ENCODE assay signal across 13 cellular contexts in the genomic region with DNA sequence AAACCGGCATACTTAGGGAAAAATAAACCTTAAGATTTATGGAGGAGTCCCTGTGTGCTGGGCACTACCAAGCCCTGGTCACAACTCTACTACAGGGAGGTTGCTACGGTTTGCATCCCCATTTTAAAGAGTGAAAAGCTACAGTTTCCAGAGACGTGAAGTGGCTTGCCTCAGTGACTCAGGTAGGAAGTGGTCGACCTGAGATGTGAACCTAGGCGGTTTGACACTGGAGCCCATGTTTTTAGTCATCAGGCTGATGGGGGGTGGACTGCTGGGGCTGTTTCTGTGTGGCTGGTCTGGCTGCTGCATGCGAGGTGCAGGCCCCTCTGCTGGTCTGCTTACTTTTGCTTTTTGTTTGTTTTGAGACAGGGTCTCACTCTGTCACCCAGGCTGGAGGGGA. TPM values are rescaled to one million over a fixed set of nuclear protein-coding genes. Genes with fewer than 3 reads are reported as not detected.
DNase-seq lines count a peak whose midpoint lies in the region; ATAC-seq, FAIRE-seq and TF ChIP-seq lines count a peak whose summit lies in the region.
"Had no signal": no experiment of that assay in that cellular context is flagged by ENCODE, and none has a peak within 500 bp of the region (broad histone marks: within the 10 kb centered on the region; RNA-seq: fewer than 3 reads in every experiment).

No MANE protein-coding gene starts in this region.

- peak; percentile 54 to 72 for DNase-seq in activated CD4-positive, alpha-beta T cell treated with anti-CD3 and anti-CD28 coated beads, Interleukin-2, amount 50 U/mL, for 48 hours
- DNase-seq in GM12878 (ENCODE audit: low read depth, low spot score), result peak; percentile 34
- DNase-seq in stimulated activated CD8-positive, alpha-beta memory T cell treated with anti-CD3 and anti-CD28 coated beads, Interleukin-4, amount 100 ng/mL, for 24 hours (ENCODE audit: low read depth), result peak; percentile 55
- no peak for DNase-seq in NCI-H1694 treated with DMSO at 0.1 percent for 48 hours (lab: John Stamatoyannopoulos, UW)
- no peak for DNase-seq in NCI-H748 treated with DMSO at 0.1 percent for 48 hours (lab: John Stamatoyannopoulos, UW)
- DNase-seq: Calu3, NCI-H526 treated with DMSO at 0.1 percent for 48 hours, psoas muscle had no signal

- H3K4me1 ChIP-seq in GM12878 (ENCODE audit: control insufficient read depth, insufficient read depth, low read length), result peaks cover 18% of the 10 kb centered on the region

- no peaks in the 10 kb centered on the region for H3K36me3 ChIP-seq in GM12878 (ENCODE audit: control insufficient read depth in 2 of 2, insufficient read depth in 2 of 2, low read length in 1 of 2)

- FAIRE-seq in GM12878 (lab: Jason Lieb, UNC), result peak; percentile 74

- H3K9me3 ChIP-seq in GM12878 (replicated peaks; ENCODE audit: control insufficient read depth, insufficient read depth, low read length), result peaks cover 4% of the 10 kb centered on the region; the same call in 2 of the 3 replicates
- H3K9me3 ChIP-seq: psoas muscle had no signal

- SMC1A ChIA-PET in GM12878 (lab: Charles Lee; ENCODE audit: uncharacterized antibody, unreplicated experiment), result interaction anchor here (0.6 to 2.4 kb wide), 7 partner anchors 9 to 454 kb away, joined by 3 to 10 read pairs (median 7); partner anchors contain the start of gene ITGAD

- CTCF ChIA-PET in GM12878 (lab: Yijun Ruan, JAX), result interaction anchor here (0.7 to 3.8 kb wide), 6 partner anchors 9 to 88 kb away, joined by 3 to 20 read pairs (median 3); partner anchors contain the start of genes COX6A2 and ZNF843

- POLR2A ChIA-PET in GM12878 (lab: Charles Lee), result interaction anchor here (0.6 to 1.3 kb wide), 2 partner anchors 9 to 10 kb away, joined by 3 read pairs; no protein-coding TSS in a partner anchor

- H3K4me3 ChIP-seq in GM12878, result no peak overlapping the region
- H3K4me3 ChIP-seq: heart left ventricle, psoas muscle, SK-N-MC had no signal

- in situ Hi-C loops in GM12878 (cut with MboI), result no loop called here

- TF ChIP-seq POLR2A in GM12878 (IDR thresholded peaks at IDR 0.05; ENCODE audit: low read depth, low read length), result no peak

- RAD21 ChIA-PET in GM12878 (lab: Charles Lee; ENCODE audit: unreplicated experiment), result interaction anchor here (0.8 to 1.4 kb wide), 2 partner anchors 9 to 21 kb away, joined by 3 to 4 read pairs; partner anchors contain the start of gene ZNF843

- TF ChIP-seq CTCF in GM12878 (IDR thresholded peaks at IDR 0.05 in 2 of 3, conservative IDR thresholded peaks at IDR 0.05 in 1 of 3; ENCODE audit: control insufficient read depth in 2 of 3, extremely low read depth in 1 of 3, insufficient read depth in 1 of 3, low read depth in 3 of 3, low read length in 3 of 3), result no peak

- no peak for TF ChIP-seq RAD21 in GM12878 (IDR thresholded peaks at IDR 0.05; ENCODE audit: insufficient read depth, low read depth, low read length)

- WGBS in GM12878 (ENCODE audit: insufficient coverage, insufficient replicate concordance, low lambda C conversion rate, missing lambda C conversion rate), result 10% methylated on average over 6 of the region's 6 CpGs

- no peak overlapping the region for H2AFZ ChIP-seq in GM12878 (ENCODE audit: control insufficient read depth, low read depth, low read length)

- H3K27me3 ChIP-seq in GM12878 (replicated peaks in 1 of 2; ENCODE audit: control insufficient read depth in 2 of 2, insufficient read depth in 2 of 2, low read length in 1 of 2), result no peaks in the 10 kb centered on the region

- no TSS peak for BruUV-seq in GM12878 (replicated peaks; lab: Mats Ljungman, UMichigan)

- ATAC-seq in HG02610 (IDR thresholded peaks at IDR 0.05; ENCODE audit: unreplicated experiment), result peak; percentile 87
- peak; percentile 91 for ATAC-seq in GM12878
- ATAC-seq in HG02970 (IDR thresholded peaks at IDR 0.05; ENCODE audit: low FRiP score, unreplicated experiment), result no peak

- intact Hi-C loops in GM12878 (cut with micrococcal nuclease; ENCODE audit: unreplicated experiment), result no loop called here

- H3K79me2 ChIP-seq in GM12878 (ENCODE audit: control insufficient read depth, insufficient read depth, low read length), result no peaks in the 10 kb centered on the region

- H4K20me1 ChIP-seq in GM12878 (ENCODE audit: control insufficient read depth, insufficient read depth), result no peaks in the 10 kb centered on the region

- TF ChIP-seq EP300 in GM12878 (IDR thresholded peaks at IDR 0.05; ENCODE audit: borderline replicate concordance in 1 of 2, control insufficient read depth in 1 of 2, low read depth in 2 of 2, low read length in 2 of 2), result peak; percentile 61 to 76; a peak in 3 of 4 replicates

- no peak overlapping the region for H3K9ac ChIP-seq in GM12878 (ENCODE audit: control insufficient read depth, insufficient read depth, low read length)

- H3K27ac ChIP-seq in GM12878 (ENCODE audit: control insufficient read depth, insufficient read depth), result no peak overlapping the region
- H3K27ac ChIP-seq: heart left ventricle, psoas muscle, SK-N-MC had no signal

- H3K4me2 ChIP-seq in GM12878 (ENCODE audit: control insufficient read depth, insufficient read depth), result peak overlapping the region; percentile 33

RNA-seq across cellular contexts. Expression of gene COX6A2, which starts 6.6 kb away (rescaled TPM):
- not detected in 2 replicates for total RNA-seq in GM12878 (2013; cell fraction: nucleolus; rRNA removed)
- total RNA-seq in GM12878 (2014; rRNA removed) (not detected in 2 replicates), GM12878 (2014; rRNA removed; fragmentation: Illumina TruSeq; extraction: Trizol) (not detected in 2 replicates), GM12878 (2021) (not detected in 2 replicates)
- polyA plus RNA-seq in GM12878 (2011; ENCODE audit: low read depth), result not detected
- polyA plus RNA-seq in GM12878 (2011; rRNA removed) (not detected in 2 replicates), GM12878 (2014; fragmentation: Illumina TruSeq; extraction: Trizol) (not detected in 2 replicates), GM12878 (2014; fragmentation: Nextera tagmentation; extraction: Ambion mirVana) (not detected), GM12878 (2014; rRNA removed) (not detected in 2 replicates), GM12878 (2016; fragmentation: Nextera tagmentation; extraction: Ambion mirVana) (not detected)
- not detected in 2 replicates for polyA plus RNA-seq in GM12878 (2011; cell fraction: cytosol; rRNA removed)
- not detected in 2 replicates for polyA plus RNA-seq in GM12878 (2011; cell fraction: nucleus; rRNA removed)
- not detected in 2 replicates for polyA plus RNA-seq in GM12878 (2012)
- not detected in 2 replicates for polyA minus RNA-seq in GM12878 (2011; rRNA and poly(A)+ RNA removed)
- polyA minus RNA-seq in GM12878 (2011; cell fraction: cytosol; rRNA and poly(A)+ RNA removed), result not detected in 2 replicates
- not detected in 2 replicates for polyA minus RNA-seq in GM12878 (2011; cell fraction: nucleus; rRNA and poly(A)+ RNA removed)
- total RNA-seq: Calu3, mesenteric fat pad had no signal

RNA-seq across cellular contexts. Expression of gene ZNF843, which starts 21.0 kb away (rescaled TPM):
- total RNA-seq in GM12878 (2013; cell fraction: nucleolus; rRNA removed), result not detected in 2 replicates
- total RNA-seq in GM12878 (2014; rRNA removed), result 0.05 and 0.06 TPM in 2 replicates
- total RNA-seq in GM12878 (2014; rRNA removed; fragmentation: Illumina TruSeq; extraction: Trizol), result 0.09 TPM in 1 of 2 replicates, not detected in the other
- total RNA-seq in GM12878 (2021), result 0.16 and 0.26 TPM in 2 replicates
- polyA plus RNA-seq in GM12878 (2011; ENCODE audit: low read depth), result not detected
- polyA plus RNA-seq in GM12878 (2011; rRNA removed), result 0.06 and 0.07 TPM in 2 replicates
- 0.10 and 0.15 TPM in 2 replicates for polyA plus RNA-seq in GM12878 (2011; cell fraction: cytosol; rRNA removed)
- polyA plus RNA-seq in GM12878 (2011; cell fraction: nucleus; rRNA removed), result 0.06 TPM in 1 of 2 replicates, not detected in the other
- 0.07 and 0.09 TPM in 2 replicates for polyA plus RNA-seq in GM12878 (2012)
- 0.03 TPM in 1 of 2 replicates, not detected in the other for polyA plus RNA-seq in GM12878 (2014; fragmentation: Illumina TruSeq; extraction: Trizol)
- under 1 TPM in 1 of 2 experiments, not detected in 1; 0.04 TPM for polyA plus RNA-seq in GM12878 (2014; fragmentation: Nextera tagmentation; extraction: Ambion mirVana)
- 0.08 and 0.20 TPM in 2 replicates for polyA plus RNA-seq in GM12878 (2014; rRNA removed)
- polyA plus RNA-seq in GM12878 (2016; fragmentation: Nextera tagmentation; extraction: Ambion mirVana), result under 1 TPM; 0.09 to 0.25 TPM
- polyA minus RNA-seq in GM12878 (2011; rRNA and poly(A)+ RNA removed), result 0.10 and 0.15 TPM in 2 replicates
- not detected in 2 replicates for polyA minus RNA-seq in GM12878 (2011; cell fraction: cytosol; rRNA and poly(A)+ RNA removed)
- 0.12 TPM in 1 of 2 replicates, not detected in the other for polyA minus RNA-seq in GM12878 (2011; cell fraction: nucleus; rRNA and poly(A)+ RNA removed)
- total RNA-seq: Calu3 had no signal

RNA-seq across cellular contexts. Expression of gene ITGAD, which starts 28.5 kb away (rescaled TPM):
- 2.4 and 2.7 TPM in 2 replicates for total RNA-seq in GM12878 (2013; cell fraction: nucleolus; rRNA removed)
- 2.4 and 2.7 TPM in 2 replicates for total RNA-seq in GM12878 (2014; rRNA removed)
- total RNA-seq in GM12878 (2014; rRNA removed; fragmentation: Illumina TruSeq; extraction: Trizol), result 1.5 TPM in 2 replicates
- total RNA-seq in GM12878 (2021), result 4.0 and 4.8 TPM in 2 replicates
- polyA plus RNA-seq in GM12878 (2011; ENCODE audit: low read depth), result not detected
- polyA plus RNA-seq in GM12878 (2011; rRNA removed), result 2.1 and 3.6 TPM in 2 replicates
- 2.5 and 2.7 TPM in 2 replicates for polyA plus RNA-seq in GM12878 (2011; cell fraction: cytosol; rRNA removed)
- polyA plus RNA-seq in GM12878 (2011; cell fraction: nucleus; rRNA removed), result 12.8 and 18.9 TPM in 2 replicates
- polyA plus RNA-seq in GM12878 (2012), result 0.05 and 0.10 TPM in 2 replicates
- polyA plus RNA-seq in GM12878 (2014; fragmentation: Illumina TruSeq; extraction: Trizol), result 0.96 and 1.3 TPM in 2 replicates
- polyA plus RNA-seq in GM12878 (2014; fragmentation: Nextera tagmentation; extraction: Ambion mirVana), result under 1 TPM; 0.29 to 0.31 TPM
- 3.1 and 3.3 TPM in 2 replicates for polyA plus RNA-seq in GM12878 (2014; rRNA removed)
- polyA plus RNA-seq in GM12878 (2016; fragmentation: Nextera tagmentation; extraction: Ambion mirVana), result under 1 TPM; 0.81 to 0.92 TPM
- 3.4 and 5.2 TPM in 2 replicates for polyA minus RNA-seq in GM12878 (2011; rRNA and poly(A)+ RNA removed)
- 0.80 and 1.0 TPM in 2 replicates for polyA minus RNA-seq in GM12878 (2011; cell fraction: cytosol; rRNA and poly(A)+ RNA removed)
- 6.0 and 6.7 TPM in 2 replicates for polyA minus RNA-seq in GM12878 (2011; cell fraction: nucleus; rRNA and poly(A)+ RNA removed)
- total RNA-seq: Calu3 had no signal
- polyA plus RNA-seq: heart left ventricle had no signal

RNA-seq across cellular contexts. Expression of gene ARMC5, which starts 37.7 kb away (rescaled TPM):
- 13.7 and 13.8 TPM in 2 replicates for total RNA-seq in GM12878 (2013; cell fraction: nucleolus; rRNA removed)
- 6.6 and 7.6 TPM in 2 replicates for total RNA-seq in GM12878 (2014; rRNA removed)
- total RNA-seq in GM12878 (2014; rRNA removed; fragmentation: Illumina TruSeq; extraction: Trizol), result 2.3 and 2.8 TPM in 2 replicates
- 11.5 and 13.2 TPM in 2 replicates for total RNA-seq in GM12878 (2021)
- polyA plus RNA-seq in GM12878 (2011; ENCODE audit: low read depth), result 2.3 TPM
- 3.2 and 3.6 TPM in 2 replicates for polyA plus RNA-seq in GM12878 (2011; rRNA removed)
- 7.3 and 10.6 TPM in 2 replicates for polyA plus RNA-seq in GM12878 (2011; cell fraction: cytosol; rRNA removed)
- 54.0 and 79.7 TPM in 2 replicates for polyA plus RNA-seq in GM12878 (2011; cell fraction: nucleus; rRNA removed)
- 6.7 and 11.5 TPM in 2 replicates for polyA plus RNA-seq in GM12878 (2012)
- polyA plus RNA-seq in GM12878 (2014; fragmentation: Illumina TruSeq; extraction: Trizol), result 0.89 and 1.5 TPM in 2 replicates
- polyA plus RNA-seq in GM12878 (2014; fragmentation: Nextera tagmentation; extraction: Ambion mirVana), result under 1 TPM; 0.06 to 0.51 TPM
- polyA plus RNA-seq in GM12878 (2014; rRNA removed), result 7.7 and 9.3 TPM in 2 replicates
- polyA plus RNA-seq in GM12878 (2016; fragmentation: Nextera tagmentation; extraction: Ambion mirVana), result 10 to 100 TPM in 1 of 2 experiments, 1 to 10 TPM in 1; 9.8 to 12.0 TPM
- polyA minus RNA-seq in GM12878 (2011; rRNA and poly(A)+ RNA removed), result 4.7 and 8.0 TPM in 2 replicates
- 6.7 and 8.6 TPM in 2 replicates for polyA minus RNA-seq in GM12878 (2011; cell fraction: cytosol; rRNA and poly(A)+ RNA removed)
- 9.9 and 16.3 TPM in 2 replicates for polyA minus RNA-seq in GM12878 (2011; cell fraction: nucleus; rRNA and poly(A)+ RNA removed)

RNA-seq across cellular contexts. Expression of gene TGFB1I1, which starts 50.4 kb away (rescaled TPM):
- 0.23 TPM in 1 of 2 replicates, not detected in the other for total RNA-seq in GM12878 (2013; cell fraction: nucleolus; rRNA removed)
- total RNA-seq in GM12878 (2014; rRNA removed) (0.05 and 0.45 TPM in 2 replicates), GM12878 (2014; rRNA removed; fragmentation: Illumina TruSeq; extraction: Trizol) (0.05 and 0.13 TPM in 2 replicates), GM12878 (2021) (0.24 and 0.49 TPM in 2 replicates)
- polyA plus RNA-seq in GM12878 (2011; ENCODE audit: low read depth), result 0.41 TPM
- polyA plus RNA-seq in GM12878 (2011; rRNA removed) (0.19 and 0.41 TPM in 2 replicates), GM12878 (2014; fragmentation: Illumina TruSeq; extraction: Trizol) (0.06 and 0.26 TPM in 2 replicates), GM12878 (2014; fragmentation: Nextera tagmentation; extraction: Ambion mirVana) (not detected), GM12878 (2014; rRNA removed) (0.06 and 2.3 TPM in 2 replicates), GM12878 (2016; fragmentation: Nextera tagmentation; extraction: Ambion mirVana) (under 1 TPM; 0.38 to 0.42 TPM)
- polyA plus RNA-seq in GM12878 (2011; cell fraction: cytosol; rRNA removed), result 0.12 and 0.31 TPM in 2 replicates
- 0.50 and 0.81 TPM in 2 replicates for polyA plus RNA-seq in GM12878 (2011; cell fraction: nucleus; rRNA removed)
- polyA plus RNA-seq in GM12878 (2012), result 1.4 and 1.8 TPM in 2 replicates
- 0.51 and 1.1 TPM in 2 replicates for polyA minus RNA-seq in GM12878 (2011; rRNA and poly(A)+ RNA removed)
- polyA minus RNA-seq in GM12878 (2011; cell fraction: cytosol; rRNA and poly(A)+ RNA removed), result 0.80 TPM in 1 of 2 replicates, not detected in the other
- 0.73 and 0.96 TPM in 2 replicates for polyA minus RNA-seq in GM12878 (2011; cell fraction: nucleus; rRNA and poly(A)+ RNA removed)

Comparison
In these comparisons a context has a peak if more than half of its experiments do, and no peak if none do; other contexts are left out.
1. DNase-seq: peak in activated CD4-positive, alpha-beta T cell treated with anti-CD3 and anti-CD28 coated beads, Interleukin-2, amount 50 U/mL, for 48 hours (2 of 2), GM12878 (single experiment) and stimulated activated CD8-positive, alpha-beta memory T cell treated with anti-CD3 and anti-CD28 coated beads, Interleukin-4, amount 100 ng/mL, for 24 hours (single experiment); none in NCI-H1694 treated with DMSO at 0.1 percent for 48 hours (single experiment) and NCI-H748 treated with DMSO at 0.1 percent for 48 hours (single experiment).